In the genomic region with DNA sequence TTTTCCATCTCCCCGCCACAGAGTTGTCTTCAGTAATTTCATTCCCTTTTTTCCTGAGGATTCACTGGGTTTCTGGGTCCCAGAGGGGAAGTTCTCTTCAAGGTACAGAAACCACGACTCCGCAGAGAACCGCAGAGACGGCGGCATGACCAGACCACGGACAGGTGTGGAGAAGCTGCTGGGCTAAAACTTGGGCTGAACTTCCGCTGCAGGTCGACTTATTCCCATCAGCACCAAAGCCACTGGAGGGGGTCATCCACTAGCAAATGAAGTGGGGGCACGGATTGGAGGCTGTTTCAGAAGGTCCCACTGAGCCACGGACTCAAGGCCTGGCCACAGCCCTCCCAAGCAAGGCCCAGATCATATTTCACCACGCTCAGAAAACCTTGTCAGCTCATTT, we compare ENCODE assay signal across 15 cellular contexts. TPM values are rescaled to one million over a fixed set of nuclear protein-coding genes. Genes with fewer than 3 reads are reported as not detected.
"Had no signal": no experiment of that assay in that cellular context is flagged by ENCODE, and none has a peak within 500 bp of the region (broad histone marks: within the 10 kb centered on the region; RNA-seq: fewer than 3 reads in every experiment).

No MANE protein-coding gene starts in this region.

RNA-seq across cellular contexts. Expression of a gene that starts 3.0 kb away (rescaled TPM):
- total RNA-seq: activated CD4-positive, alpha-beta memory T cell treated with anti-CD3 and anti-CD28 coated beads, Interleukin-2, amount 10 ng/mL, durations not matched to agents 7 days and 5 days; activated CD4-positive, alpha-beta T cell treated with anti-CD3 and anti-CD28 coated beads for 36 hours; activated CD4-positive, alpha-beta T cell treated with anti-CD3 and anti-CD28 coated beads, Interleukin-2, amount 10 ng/mL, durations not matched to agents 7 days and 5 days; activated CD8-positive, alpha-beta memory T cell treated with anti-CD3 and anti-CD28 coated beads, Interleukin-2, amount 10 ng/mL, durations not matched to agents 7 days and 5 days; activated CD8-positive, alpha-beta T cell treated with anti-CD3 and anti-CD28 coated beads, Interleukin-2, amount 10 ng/mL, durations not matched to agents 7 days and 5 days; activated naive CD8-positive, alpha-beta T cell treated with anti-CD3 and anti-CD28 coated beads, Interleukin-2, amount 10 ng/mL, durations not matched to agents 7 days and 5 days; activated T-helper 2 cell treated with anti-CD3 and anti-CD28 coated beads, Interferon-gamma antibody, Interleukin-2, Interleukin-4, amounts not matched to agents 10 μg/mL and 5 μg/mL and 100 μg/mL, durations not matched to agents 14 hours and 24 hours and 36 hours; ascending aorta; bronchial epithelial cell; cardiac muscle cell; chondrocyte; T-helper 1 cell treated with Interleukin-12 subunit alpha and Interleukin-12 subunit beta and Interleukin-4 antibody, amounts not matched to agents 30 ng/mL and 1 ng/mL, for 36 hours; T-helper 17 cell; T-helper 2 cell treated with Interferon-gamma antibody and Interleukin-4, amounts not matched to agents 100 ng/mL and 5 ng/mL, for 36 hours; WTC11 had no signal
